9 cellular contexts compared by ENCODE assay signal in the genomic region with DNA sequence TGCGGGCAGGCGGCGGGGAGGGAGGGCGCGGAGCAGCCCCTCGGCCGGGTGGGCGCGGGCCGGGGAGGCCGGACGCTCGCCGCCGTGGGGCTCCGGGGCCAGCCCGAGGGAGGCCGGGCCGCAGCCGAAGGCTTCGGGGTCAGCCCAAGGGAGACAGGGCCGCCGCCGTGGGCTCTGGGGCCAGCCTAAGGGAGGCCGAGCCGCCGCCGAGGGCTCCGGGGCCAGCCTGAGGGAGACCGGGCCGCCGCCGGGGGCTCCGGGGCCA. TPM values are rescaled to one million over a fixed set of nuclear protein-coding genes. Genes with fewer than 3 reads are reported as not detected.
DNase-seq lines count a peak whose midpoint lies in the region; ATAC-seq and TF ChIP-seq lines count a peak whose summit lies in the region.
"Had no signal": no experiment of that assay in that cellular context is flagged by ENCODE, and none has a peak within 500 bp of the region (broad histone marks: within the 10 kb centered on the region; RNA-seq: fewer than 3 reads in every experiment).

No MANE protein-coding gene starts in this region.

- intact Hi-C loops in activated CD4-positive, alpha-beta T cell treated with anti-CD3 and anti-CD28 coated beads, Interleukin-2, amount 10 ng/mL, durations not matched to agents 24 days and 14 days (cut with micrococcal nuclease), result loop anchor here (1.0 to 5.0 kb wide), 7 partner anchors 66 to 286 kb away; a partner anchor contains a TSS

- 0 to 1% methylated on average over 8 to 24 of the region's 34 CpGs for WGBS in tibial nerve, 2 donors
- WGBS in H9 (ENCODE audit: extremely low coverage, insufficient read length, low lambda C conversion rate), result no CpG with 5 or more reads among the region's 34 CpGs

- no peaks in the 10 kb centered on the region for H3K27me3 ChIP-seq in tibial nerve
- no peaks in the 10 kb centered on the region for H3K27me3 ChIP-seq in H9 (ENCODE audit: insufficient read depth, low read length)

- H3K9ac ChIP-seq in H9 (ENCODE audit: extremely low read depth, insufficient read length, low read length), result no peak overlapping the region

- no peak overlapping the region for H3K27ac Mint-ChIP-seq in activated CD4-positive, alpha-beta T cell treated with anti-CD3 and anti-CD28 coated beads, Interleukin-2, amount 10 ng/mL, durations not matched to agents 24 days and 14 days
- no peak overlapping the region for H3K27ac Mint-ChIP-seq in H9

- H3K4me1 ChIP-seq in tibial nerve, result peaks cover 0 to 57% (median 22%) of the 10 kb centered on the region in 4 donors
- H3K4me1 ChIP-seq in H9 (ENCODE audit: insufficient read depth, low read length), result 0 out of 2 replicates have a peak, but pooled peaks cover 3% of the 10 kb centered on the region

- TF ChIP-seq EP300 in tibial nerve (IDR thresholded peaks at IDR 0.05), result no peak

- H4K8ac ChIP-seq in H9 (replicated peaks; ENCODE audit: insufficient read length, low read depth, low read length), result no peak overlapping the region

- H2BK120ac ChIP-seq in H9 (ENCODE audit: low read depth, low read length, poor library complexity, severe bottlenecking), result no peak overlapping the region

- no peak overlapping the region for H4K91ac ChIP-seq in H9 (ENCODE audit: insufficient read length, low read depth, low read length)

- H2AK5ac ChIP-seq in H9 (ENCODE audit: insufficient read length, low read length), result no peak overlapping the region

- H3K79me2 ChIP-seq in H9 (ENCODE audit: insufficient read depth, low read length), result peaks cover 9% of the 10 kb centered on the region; the same call in 1 of the 2 replicates

- H3K4me1 Mint-ChIP-seq in activated CD4-positive, alpha-beta T cell treated with anti-CD3 and anti-CD28 coated beads, Interleukin-2, amount 10 ng/mL, durations not matched to agents 24 days and 14 days, result peaks cover 43% of the 10 kb centered on the region
- H3K4me1 Mint-ChIP-seq in H9, result peaks cover 47 to 59% of the 10 kb centered on the region in 2 experiments

- H2BK12ac ChIP-seq in H9 (ENCODE audit: insufficient read length, low read depth, low read length), result no peak overlapping the region

- H3K9me3 ChIP-seq in tibial nerve (no peaks in the 10 kb centered on the region), H9 (ENCODE audit: control insufficient read depth, low read depth, low read length) (no peaks in the 10 kb centered on the region)

- H4K5ac ChIP-seq in H9 (ENCODE audit: insufficient read length, low read depth, low read length), result no peak overlapping the region

- ATAC-seq in left lobe of liver, result peak; percentile 8

- peaks cover 9% of the 10 kb centered on the region for H3K36me3 Mint-ChIP-seq in activated CD4-positive, alpha-beta T cell treated with anti-CD3 and anti-CD28 coated beads, Interleukin-2, amount 10 ng/mL, durations not matched to agents 24 days and 14 days (ENCODE audit: low read depth)
- peaks cover 2 to 6% (median 4%) of the 10 kb centered on the region in 3 experiments; a peak in 3 of 7 replicates for H3K36me3 Mint-ChIP-seq in H9 (ENCODE audit: insufficient read depth in 1 of 3, low read depth in 3 of 3)

- H3K36me3 ChIP-seq in tibial nerve, result no peaks in the 10 kb centered on the region

- no peak for DNase-seq in activated CD4-positive, alpha-beta T cell treated with anti-CD3 and anti-CD28 coated beads, Interleukin-2, amount 10 ng/mL, durations not matched to agents 24 days and 14 days
- DNase-seq in activated CD4-positive, alpha-beta T cell treated with anti-CD3 and anti-CD28 coated beads for 48 hours, result no peak
- DNase-seq in astrocyte of the cerebellum (ENCODE audit: low read depth) (no peak), left lobe of liver (ENCODE audit: low spot score) (no peak), tibial nerve (ENCODE audit: low spot score in 2 of 2) (no peak), H9 (no peak), hepatic stellate cell (ENCODE audit: low spot score) (no peak)
- DNase-seq in activated CD4-positive, CD25-positive, alpha-beta regulatory T cell (lab: John Stamatoyannopoulos, UW), result no peak

- H3K23ac ChIP-seq in H9 (ENCODE audit: insufficient read length, low read depth, low read length), result no peak overlapping the region

- no peak for TF ChIP-seq CTCF in astrocyte of the cerebellum (IDR thresholded peaks at IDR 0.05; ENCODE audit: low read depth, low read length, missing control alignments)
- no peak for TF ChIP-seq CTCF in tibial nerve (IDR thresholded peaks at IDR 0.05)
- TF ChIP-seq CTCF in H9 (conservative IDR thresholded peaks at IDR 0.05), result no peak

- H3K27me3 Mint-ChIP-seq in activated CD4-positive, alpha-beta T cell treated with anti-CD3 and anti-CD28 coated beads, Interleukin-2, amount 10 ng/mL, durations not matched to agents 24 days and 14 days, result no peaks in the 10 kb centered on the region
- H3K27me3 Mint-ChIP-seq in H9 (ENCODE audit: low read depth), result peaks cover 23% of the 10 kb centered on the region
- H3K27me3 Mint-ChIP-seq: activated naive CD8-positive, alpha-beta T cell had no signal

- no peaks in the 10 kb centered on the region for H4K20me1 ChIP-seq in H9 (ENCODE audit: control insufficient read depth, insufficient read depth, insufficient read length)

- no peak for TF ChIP-seq POLR2A in tibial nerve (IDR thresholded peaks at IDR 0.05)

- no peak overlapping the region; the same call in 1 of the 2 replicates for H2BK15ac ChIP-seq in H9 (ENCODE audit: low read depth, low read length)

- peaks cover 2% of the 10 kb centered on the region for H3K79me1 ChIP-seq in H9 (ENCODE audit: insufficient read depth, low read depth, low read length, poor library complexity, severe bottlenecking)

- H3K4me3 Mint-ChIP-seq in activated CD4-positive, alpha-beta T cell treated with anti-CD3 and anti-CD28 coated beads, Interleukin-2, amount 10 ng/mL, durations not matched to agents 24 days and 14 days, result peak overlapping the region; percentile 84
- peak overlapping the region in 1 of 2 experiments; percentile 78; a peak in 2 of 5 replicates for H3K4me3 Mint-ChIP-seq in H9

- H3K4me3 ChIP-seq in astrocyte of the cerebellum (ENCODE audit: low read depth, low read length) (peak overlapping the region; percentile 96), tibial nerve (peak overlapping the region; percentile 95 to 100 (median 96))

- no peak overlapping the region for H2BK5ac ChIP-seq in H9 (ENCODE audit: insufficient read length, low read length)

- in situ Hi-C loops in astrocyte of the cerebellum (cut with HindIII; ENCODE audit: low sequenced_read_pairs), result no loop called here

- no peak overlapping the region for H3K4me2 ChIP-seq in H9 (ENCODE audit: insufficient read depth, insufficient read length, low read length)

- no peaks in the 10 kb centered on the region for H3K9me3 Mint-ChIP-seq in activated CD4-positive, alpha-beta T cell treated with anti-CD3 and anti-CD28 coated beads, Interleukin-2, amount 10 ng/mL, durations not matched to agents 24 days and 14 days
- no peaks in the 10 kb centered on the region; a peak in 1 of 5 replicates for H3K9me3 Mint-ChIP-seq in H9

- H3K18ac ChIP-seq in H9 (ENCODE audit: insufficient read length, low read depth, low read length), result no peak overlapping the region

- H3T11ph ChIP-seq in H9 (ENCODE audit: low read length), result no peak overlapping the region

- H3K27ac ChIP-seq in tibial nerve, result peak overlapping the region; percentile 94 to 100 (median 100)
- H3K27ac ChIP-seq in H9 (ENCODE audit: insufficient read length, low read depth, low read length), result no peak overlapping the region

- H2AFZ ChIP-seq in H9 (ENCODE audit: low read length), result no peak overlapping the region

- H2BK20ac ChIP-seq in H9 (ENCODE audit: low read depth, low read length, poor library complexity, severe bottlenecking), result no peak overlapping the region

- H3K14ac ChIP-seq in H9 (ENCODE audit: insufficient read depth, low read length), result no peak overlapping the region

- H3K4ac ChIP-seq in H9 (ENCODE audit: low read depth, low read length), result no peak overlapping the region

- no peak overlapping the region for H3K56ac ChIP-seq in H9 (ENCODE audit: insufficient read length, low read depth, low read length)

- H3K23me2 ChIP-seq in H9 (ENCODE audit: insufficient read length, low read depth, low read length, poor library complexity, severe bottlenecking), result peaks cover 3% of the 10 kb centered on the region

RNA-seq across cellular contexts. Expression of a gene that starts 0.3 kb away (rescaled TPM):
- total RNA-seq in activated CD4-positive, alpha-beta T cell treated with anti-CD3 and anti-CD28 coated beads, Interleukin-2, amount 10 ng/mL, durations not matched to agents 24 days and 14 days, result 13.6 and 16.7 TPM in 2 replicates
- total RNA-seq in left lobe of liver (16.6 TPM), tibial nerve (10 to 100 TPM; 36.7 to 57.7 (median 47.0) TPM), H9 (2021) (24.9 and 28.5 TPM in 2 replicates)
